22 cellular contexts compared by ENCODE assay signal in the genomic region with DNA sequence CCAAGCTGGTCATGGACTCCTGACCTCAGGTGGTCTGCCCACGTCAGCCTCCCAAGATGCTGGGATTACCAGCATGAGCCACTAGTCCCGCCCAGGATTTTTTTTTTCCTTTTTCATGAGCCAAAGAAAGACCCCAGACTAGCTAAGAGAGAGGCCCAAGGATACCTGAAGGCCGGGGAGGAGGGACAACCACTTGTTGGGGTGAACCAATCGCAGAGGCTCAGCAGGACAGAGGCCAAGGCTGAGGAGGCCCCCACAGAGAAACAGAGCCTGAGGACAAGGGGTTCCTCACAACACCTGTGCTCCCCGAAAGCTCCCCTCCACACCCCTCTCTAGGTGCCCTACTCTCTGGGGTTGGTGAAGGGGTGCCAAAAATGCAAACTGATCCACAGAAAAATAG. TPM values are rescaled to one million over a fixed set of nuclear protein-coding genes. Genes with fewer than 3 reads are reported as not detected.
"Had no signal": no experiment of that assay in that cellular context is flagged by ENCODE, and none has a peak within 500 bp of the region (broad histone marks: within the 10 kb centered on the region; RNA-seq: fewer than 3 reads in every experiment).

No MANE protein-coding gene starts in this region.

- H3K27ac Mint-ChIP-seq: activated CD4-positive, alpha-beta T cell treated with anti-CD3 and anti-CD28 coated beads, Interleukin-2, amount 10 ng/mL, durations not matched to agents 24 days and 14 days; activated CD8-positive, alpha-beta T cell treated with anti-CD3 and anti-CD28 coated beads, Interleukin-2, amount 10 ng/mL, durations not matched to agents 7 days and 5 days; activated naive CD4-positive, alpha-beta T cell treated with anti-CD3 and anti-CD28 coated beads, Interleukin-2, amount 50 U/mL, for 72 hours; mesothelial cell of epicardium; natural killer cell treated with Interleukin-12 subunit alpha and Interleukin-12 subunit beta and Interleukin-15 and Interleukin-18, amount 100 ng/mL, for 72 hours had no signal

- H3K36me3 Mint-ChIP-seq: activated naive CD4-positive, alpha-beta T cell treated with anti-CD3 and anti-CD28 coated beads, Interleukin-2, amount 50 U/mL, for 72 hours; mesothelial cell of epicardium; natural killer cell treated with Interleukin-12 subunit alpha and Interleukin-12 subunit beta and Interleukin-15 and Interleukin-18, amount 100 ng/mL, for 72 hours had no signal

- H3K36me3 ChIP-seq: adrenal gland, cardiac muscle cell, neutrophil had no signal

- H3K9me3 ChIP-seq: adrenal gland, neutrophil, tibial artery had no signal

- H3K4me3 Mint-ChIP-seq: activated CD4-positive, alpha-beta T cell treated with anti-CD3 and anti-CD28 coated beads, Interleukin-2, amount 10 ng/mL, durations not matched to agents 24 days and 14 days; activated CD8-positive, alpha-beta T cell treated with anti-CD3 and anti-CD28 coated beads, Interleukin-2, amount 10 ng/mL, durations not matched to agents 7 days and 5 days; mesothelial cell of epicardium; natural killer cell treated with Interleukin-12 subunit alpha and Interleukin-12 subunit beta and Interleukin-15 and Interleukin-18, amount 100 ng/mL, for 72 hours had no signal

- H3K4me1 Mint-ChIP-seq: activated CD4-positive, alpha-beta T cell treated with anti-CD3 and anti-CD28 coated beads, Interleukin-2, amount 10 ng/mL, durations not matched to agents 24 days and 14 days; mesothelial cell of epicardium had no signal

- H3K27ac ChIP-seq: cardiac muscle cell, neutrophil had no signal

- H3K27me3 Mint-ChIP-seq: activated CD4-positive, alpha-beta T cell treated with anti-CD3 and anti-CD28 coated beads, Interleukin-2, amount 10 ng/mL, durations not matched to agents 24 days and 14 days had no signal

- H3K4me3 ChIP-seq: adrenal gland, cardiac muscle cell, lung, tibial artery had no signal

- H3K9me3 Mint-ChIP-seq: activated CD4-positive, alpha-beta T cell treated with anti-CD3 and anti-CD28 coated beads, Interleukin-2, amount 10 ng/mL, durations not matched to agents 24 days and 14 days; natural killer cell treated with Interleukin-12 subunit alpha and Interleukin-12 subunit beta and Interleukin-15 and Interleukin-18, amount 100 ng/mL, for 72 hours had no signal

- DNase-seq: activated CD4-positive, alpha-beta T cell treated with anti-CD3 and anti-CD28 coated beads, Interleukin-2, amount 10 ng/mL, durations not matched to agents 24 days and 14 days; activated CD4-positive, CD25-positive, alpha-beta regulatory T cell; activated CD8-positive, alpha-beta memory T cell treated with anti-CD3 and anti-CD28 coated beads, Interleukin-2, amount 50 U/mL, for 48 hours; activated CD8-positive, alpha-beta T cell treated with anti-CD3 and anti-CD28 coated beads, Interleukin-2, amount 10 ng/mL, durations not matched to agents 7 days and 5 days; activated effector memory CD4-positive, alpha-beta T cell treated with Interleukin-2 at 50 U/mL for 16 hours; activated T-cell treated with anti-CD3 and anti-CD28 coated beads, Interleukin-2, amount 50 U/mL, for 48 hours; left colon; stimulated activated CD4-positive, alpha-beta T cell treated with anti-CD3 and anti-CD28 coated beads, Interleukin-2, amount 100 ng/mL, for 24 hours; stimulated activated naive CD4-positive, alpha-beta T cell treated with Interleukin-2 at 50 U/mL for 16 hours; T1000 had no signal

- H3K27me3 ChIP-seq: adrenal gland, cardiac muscle cell, neutrophil, tibial artery had no signal

- ATAC-seq: activated CD8-positive, alpha-beta T cell treated with anti-CD3 and anti-CD28 coated beads, Interleukin-2, amount 10 ng/mL, durations not matched to agents 7 days and 5 days; activated naive CD4-positive, alpha-beta T cell treated with anti-CD3 and anti-CD28 coated beads, Interleukin-2, amount 50 U/mL, for 72 hours; left colon; natural killer cell treated with Interleukin-12 subunit alpha and Interleukin-12 subunit beta and Interleukin-15 and Interleukin-18, amount 100 ng/mL, for 72 hours had no signal

RNA-seq across cellular contexts. Expression of gene SERPINA3, which starts 1.0 kb away (rescaled TPM):
- total RNA-seq: activated CD4-positive, alpha-beta T cell treated with anti-CD3 and anti-CD28 coated beads, Interleukin-2, amount 10 ng/mL, durations not matched to agents 24 days and 14 days; activated CD8-positive, alpha-beta T cell treated with anti-CD3 and anti-CD28 coated beads, Interleukin-2, amount 10 ng/mL, durations not matched to agents 7 days and 5 days; activated naive CD4-positive, alpha-beta T cell treated with anti-CD3 and anti-CD28 coated beads, Interleukin-2, amount 50 U/mL, for 72 hours; cardiac muscle cell; natural killer cell treated with Interleukin-12 subunit alpha and Interleukin-12 subunit beta and Interleukin-15 and Interleukin-18, amount 100 ng/mL, for 72 hours; T-helper 1 cell treated with Interleukin-12 subunit alpha and Interleukin-12 subunit beta and Interleukin-4 antibody, amounts not matched to agents 30 ng/mL and 1 ng/mL, for 36 hours had no signal

RNA-seq across cellular contexts. Expression of gene SERPINA5, which starts 30.0 kb away (rescaled TPM):
- total RNA-seq: activated CD4-positive, alpha-beta T cell treated with anti-CD3 and anti-CD28 coated beads, Interleukin-2, amount 10 ng/mL, durations not matched to agents 24 days and 14 days; activated CD8-positive, alpha-beta T cell treated with anti-CD3 and anti-CD28 coated beads, Interleukin-2, amount 10 ng/mL, durations not matched to agents 7 days and 5 days; activated naive CD4-positive, alpha-beta T cell treated with anti-CD3 and anti-CD28 coated beads, Interleukin-2, amount 50 U/mL, for 72 hours; cardiac muscle cell; natural killer cell treated with Interleukin-12 subunit alpha and Interleukin-12 subunit beta and Interleukin-15 and Interleukin-18, amount 100 ng/mL, for 72 hours; T-helper 1 cell treated with Interleukin-12 subunit alpha and Interleukin-12 subunit beta and Interleukin-4 antibody, amounts not matched to agents 30 ng/mL and 1 ng/mL, for 36 hours had no signal
- polyA plus RNA-seq: cardiac muscle cell had no signal

RNA-seq across cellular contexts. Expression of gene SERPINA4, which starts 49.9 kb away (rescaled TPM):
- total RNA-seq: activated CD4-positive, alpha-beta T cell treated with anti-CD3 and anti-CD28 coated beads, Interleukin-2, amount 10 ng/mL, durations not matched to agents 24 days and 14 days; activated CD8-positive, alpha-beta T cell treated with anti-CD3 and anti-CD28 coated beads, Interleukin-2, amount 10 ng/mL, durations not matched to agents 7 days and 5 days; activated naive CD4-positive, alpha-beta T cell treated with anti-CD3 and anti-CD28 coated beads, Interleukin-2, amount 50 U/mL, for 72 hours; cardiac muscle cell; dermis blood vessel endothelial cell; glomerular endothelial cell; left colon; mesothelial cell of epicardium; natural killer cell treated with Interleukin-12 subunit alpha and Interleukin-12 subunit beta and Interleukin-15 and Interleukin-18, amount 100 ng/mL, for 72 hours; T-helper 1 cell treated with Interleukin-12 subunit alpha and Interleukin-12 subunit beta and Interleukin-4 antibody, amounts not matched to agents 30 ng/mL and 1 ng/mL, for 36 hours; urinary bladder had no signal
- polyA plus RNA-seq: adrenal gland, cardiac muscle cell, lung, urinary bladder had no signal
